7 cellular contexts compared by ENCODE assay signal in the genomic region with DNA sequence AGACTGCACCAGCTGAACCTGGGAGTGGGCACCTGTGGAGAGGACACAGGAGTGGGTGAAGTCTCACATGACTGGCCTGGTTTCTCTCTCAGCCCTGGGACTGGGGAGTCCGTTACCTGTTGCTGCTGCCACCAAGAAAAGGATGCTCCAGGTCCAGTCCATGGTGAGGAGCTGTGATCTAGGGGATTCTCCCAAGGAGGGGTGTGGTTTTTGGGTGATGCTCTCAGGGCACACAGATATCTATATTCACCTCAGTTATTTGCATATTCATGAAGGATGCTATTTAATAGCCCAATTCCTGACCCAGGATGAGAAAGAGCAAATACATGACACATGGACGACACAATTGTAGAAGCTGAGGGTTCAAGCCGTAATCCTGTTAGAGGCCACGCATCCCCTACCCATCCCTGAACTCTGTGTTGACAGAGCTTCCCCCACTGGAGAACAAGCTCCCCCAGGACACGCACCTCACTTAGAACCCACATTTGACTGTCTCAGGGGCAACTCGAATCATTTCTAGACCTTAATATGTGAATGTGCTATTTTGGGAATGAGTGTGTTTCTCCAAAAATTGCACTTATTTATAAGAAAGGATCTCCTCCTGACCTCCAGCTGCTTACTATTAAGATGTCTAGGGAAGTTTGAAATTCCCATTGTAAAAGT.
DNase-seq lines count a peak whose midpoint lies in the region; ATAC-seq and TF ChIP-seq lines count a peak whose summit lies in the region.
"Not testable (repeated sequence)": the region's sequence is repeated elsewhere in the genome, so short reads cannot be mapped to it uniquely, and the experiment has no call there.

No MANE protein-coding gene starts in this region.

- peak; percentile 26 for ATAC-seq in CD8-positive, alpha-beta T cell
- peak; percentile 22 for ATAC-seq in activated CD8-positive, alpha-beta T cell treated with anti-CD3 and anti-CD28 coated beads, Interleukin-2, amount 10 ng/mL, durations not matched to agents 7 days and 5 days
- ATAC-seq in effector memory CD8-positive, alpha-beta T cell (replicated peaks), result peak; percentile 31
- peak; percentile 73 to 75 for ATAC-seq in natural killer cell treated with Interleukin-12 subunit alpha and Interleukin-12 subunit beta and Interleukin-15 and Interleukin-18, amount 100 ng/mL, for 72 hours

- not testable (repeated sequence) for DNase-seq in CD8-positive, alpha-beta T cell; activated CD8-positive, alpha-beta T cell treated with anti-CD3 and anti-CD28 coated beads, Interleukin-2, amount 10 ng/mL, durations not matched to agents 7 days and 5 days; activated naive CD4-positive, alpha-beta T cell treated with anti-CD3 and anti-CD28 coated beads, Interleukin-2, amount 10 ng/mL, durations not matched to agents 7 days and 5 days; effector memory CD8-positive, alpha-beta T cell; natural killer cell treated with Interleukin-12 subunit alpha and Interleukin-12 subunit beta and Interleukin-15 and Interleukin-18, amount 100 ng/mL, for 72 hours (ENCODE audit: low spot score)

- H3K27ac Mint-ChIP-seq in CD8-positive, alpha-beta T cell, result peak overlapping the region; percentile 73
- H3K27ac Mint-ChIP-seq in IgD-negative memory B cell, result not testable (repeated sequence)
- peak overlapping the region; percentile 73 for H3K27ac Mint-ChIP-seq in T-helper 1 cell treated with Interleukin-12 subunit alpha and Interleukin-12 subunit beta and Interleukin-4 antibody, amounts not matched to agents 30 μg/mL and 1 μg/mL, for 36 hours
- H3K27ac Mint-ChIP-seq in activated CD8-positive, alpha-beta T cell treated with anti-CD3 and anti-CD28 coated beads, Interleukin-2, amount 10 ng/mL, durations not matched to agents 7 days and 5 days, result peak overlapping the region; percentile 83
- peak overlapping the region; percentile 40 for H3K27ac Mint-ChIP-seq in activated naive CD4-positive, alpha-beta T cell treated with anti-CD3 and anti-CD28 coated beads, Interleukin-2, amount 10 ng/mL, durations not matched to agents 7 days and 5 days
- H3K27ac Mint-ChIP-seq in effector memory CD8-positive, alpha-beta T cell, result peak overlapping the region; percentile 59 to 80
- H3K27ac Mint-ChIP-seq in natural killer cell treated with Interleukin-12 subunit alpha and Interleukin-12 subunit beta and Interleukin-15 and Interleukin-18, amount 100 ng/mL, for 72 hours, result peak overlapping the region; percentile 82 to 91

- H3K9me3 Mint-ChIP-seq in CD8-positive, alpha-beta T cell; IgD-negative memory B cell; T-helper 1 cell treated with Interleukin-12 subunit alpha and Interleukin-12 subunit beta and Interleukin-4 antibody, amounts not matched to agents 30 μg/mL and 1 μg/mL, for 36 hours; activated CD8-positive, alpha-beta T cell treated with anti-CD3 and anti-CD28 coated beads, Interleukin-2, amount 10 ng/mL, durations not matched to agents 7 days and 5 days (ENCODE audit: insufficient read depth); activated naive CD4-positive, alpha-beta T cell treated with anti-CD3 and anti-CD28 coated beads, Interleukin-2, amount 10 ng/mL, durations not matched to agents 7 days and 5 days; effector memory CD8-positive, alpha-beta T cell; natural killer cell treated with Interleukin-12 subunit alpha and Interleukin-12 subunit beta and Interleukin-15 and Interleukin-18, amount 100 ng/mL, for 72 hours: not testable (repeated sequence)

- H3K4me1 ChIP-seq in CD8-positive, alpha-beta T cell (ENCODE audit: insufficient read depth, low read length), result peaks cover 26% of the 10 kb centered on the region

- intact Hi-C loops in CD8-positive, alpha-beta T cell (cut with DNase I, micrococcal nuclease), result loop anchor here in 1 of 2 experiments (5.0 kb wide), 1 partner anchor 33 kb away; no protein-coding TSS in a partner anchor

- not testable (repeated sequence) for H3K27me3 ChIP-seq in CD8-positive, alpha-beta T cell (ENCODE audit: insufficient read depth, low read length)

- TF ChIP-seq CTCF in CD8-positive, alpha-beta T cell (IDR thresholded peaks at IDR 0.05), result not testable (repeated sequence)

- H3K4me3 ChIP-seq in CD8-positive, alpha-beta T cell (ENCODE audit: low read depth, low read length), result peak overlapping the region; percentile 4

- CTCF ChIA-PET in CD8-positive, alpha-beta T cell (lab: Charles Lee), result interaction anchor here (1.0 to 2.3 kb wide), 7 partner anchors 9 to 284 kb away, joined by 3 to 9 read pairs (median 4); no protein-coding TSS in a partner anchor
- CTCF ChIA-PET in activated CD8-positive, alpha-beta T cell treated with anti-CD3 and anti-CD28 coated beads, Interleukin-2, amount 10 ng/mL, durations not matched to agents 7 days and 5 days (lab: Charles Lee), result interaction anchor here (0.9 to 5.8 kb wide), 8 partner anchors 11 to 283 kb away, joined by 3 to 35 read pairs (median 4); no protein-coding TSS in a partner anchor
- CTCF ChIA-PET in activated naive CD4-positive, alpha-beta T cell treated with anti-CD3 and anti-CD28 coated beads, Interleukin-2, amount 10 ng/mL, durations not matched to agents 7 days and 5 days (lab: Charles Lee), result interaction anchor here (0.6 to 4.5 kb wide), 15 partner anchors 9 to 234 kb away, joined by 3 to 27 read pairs (median 4); no protein-coding TSS in a partner anchor

- peak overlapping the region; percentile 32 for H3K4me3 Mint-ChIP-seq in CD8-positive, alpha-beta T cell
- H3K4me3 Mint-ChIP-seq in IgD-negative memory B cell, result peak overlapping the region; percentile 30 to 78 (median 67)
- H3K4me3 Mint-ChIP-seq in T-helper 1 cell treated with Interleukin-12 subunit alpha and Interleukin-12 subunit beta and Interleukin-4 antibody, amounts not matched to agents 30 μg/mL and 1 μg/mL, for 36 hours, result peak overlapping the region; percentile 66
- peak overlapping the region; percentile 34 for H3K4me3 Mint-ChIP-seq in activated CD8-positive, alpha-beta T cell treated with anti-CD3 and anti-CD28 coated beads, Interleukin-2, amount 10 ng/mL, durations not matched to agents 7 days and 5 days
- H3K4me3 Mint-ChIP-seq in activated naive CD4-positive, alpha-beta T cell treated with anti-CD3 and anti-CD28 coated beads, Interleukin-2, amount 10 ng/mL, durations not matched to agents 7 days and 5 days, result peak overlapping the region; percentile 3
- H3K4me3 Mint-ChIP-seq in effector memory CD8-positive, alpha-beta T cell, result peak overlapping the region; percentile 66 to 67
- H3K4me3 Mint-ChIP-seq in natural killer cell treated with Interleukin-12 subunit alpha and Interleukin-12 subunit beta and Interleukin-15 and Interleukin-18, amount 100 ng/mL, for 72 hours, result peak overlapping the region; percentile 54

- not testable (repeated sequence) for H3K9me3 ChIP-seq in CD8-positive, alpha-beta T cell (ENCODE audit: low read length)

- H3K27me3 Mint-ChIP-seq in CD8-positive, alpha-beta T cell (ENCODE audit: low read depth); IgD-negative memory B cell: not testable (repeated sequence)
- H3K27me3 Mint-ChIP-seq in T-helper 1 cell treated with Interleukin-12 subunit alpha and Interleukin-12 subunit beta and Interleukin-4 antibody, amounts not matched to agents 30 μg/mL and 1 μg/mL, for 36 hours (ENCODE audit: low read depth), result peaks cover 69% of the 10 kb centered on the region
- H3K27me3 Mint-ChIP-seq in activated CD8-positive, alpha-beta T cell treated with anti-CD3 and anti-CD28 coated beads, Interleukin-2, amount 10 ng/mL, durations not matched to agents 7 days and 5 days (ENCODE audit: low read depth), result peaks cover 12% of the 10 kb centered on the region
- H3K27me3 Mint-ChIP-seq in activated naive CD4-positive, alpha-beta T cell treated with anti-CD3 and anti-CD28 coated beads, Interleukin-2, amount 10 ng/mL, durations not matched to agents 7 days and 5 days, result peaks cover 18% of the 10 kb centered on the region
- H3K27me3 Mint-ChIP-seq in effector memory CD8-positive, alpha-beta T cell, result peaks cover 10 to 37% of the 10 kb centered on the region in 2 donors
- H3K27me3 Mint-ChIP-seq in natural killer cell treated with Interleukin-12 subunit alpha and Interleukin-12 subunit beta and Interleukin-15 and Interleukin-18, amount 100 ng/mL, for 72 hours, result peaks cover 29 to 39% of the 10 kb centered on the region in 2 donors

- POLR2A ChIA-PET in CD8-positive, alpha-beta T cell (lab: Charles Lee); activated CD8-positive, alpha-beta T cell treated with anti-CD3 and anti-CD28 coated beads, Interleukin-2, amount 10 ng/mL, durations not matched to agents 7 days and 5 days (lab: Charles Lee): not testable (repeated sequence)

- H3K27ac ChIP-seq in CD8-positive, alpha-beta T cell (ENCODE audit: low read depth, low read length), result peak overlapping the region; percentile 40

- H3K4me1 Mint-ChIP-seq in CD8-positive, alpha-beta T cell (ENCODE audit: low read depth), result peaks cover 26% of the 10 kb centered on the region
- H3K4me1 Mint-ChIP-seq in IgD-negative memory B cell, result not testable (repeated sequence)
- H3K4me1 Mint-ChIP-seq in T-helper 1 cell treated with Interleukin-12 subunit alpha and Interleukin-12 subunit beta and Interleukin-4 antibody, amounts not matched to agents 30 μg/mL and 1 μg/mL, for 36 hours (ENCODE audit: low read depth), result peaks cover 27% of the 10 kb centered on the region
- peaks cover 42% of the 10 kb centered on the region for H3K4me1 Mint-ChIP-seq in activated CD8-positive, alpha-beta T cell treated with anti-CD3 and anti-CD28 coated beads, Interleukin-2, amount 10 ng/mL, durations not matched to agents 7 days and 5 days (ENCODE audit: low read depth)
- H3K4me1 Mint-ChIP-seq in activated naive CD4-positive, alpha-beta T cell treated with anti-CD3 and anti-CD28 coated beads, Interleukin-2, amount 10 ng/mL, durations not matched to agents 7 days and 5 days, result peaks cover 33% of the 10 kb centered on the region
- peaks cover 20 to 28% of the 10 kb centered on the region in 2 donors for H3K4me1 Mint-ChIP-seq in effector memory CD8-positive, alpha-beta T cell (ENCODE audit: low read depth in 2 of 2)
- H3K4me1 Mint-ChIP-seq in natural killer cell treated with Interleukin-12 subunit alpha and Interleukin-12 subunit beta and Interleukin-15 and Interleukin-18, amount 100 ng/mL, for 72 hours (ENCODE audit: low read depth in 2 of 2), result peaks cover 34 to 45% of the 10 kb centered on the region in 2 donors

- not testable (repeated sequence) for H3K36me3 Mint-ChIP-seq in CD8-positive, alpha-beta T cell; IgD-negative memory B cell; T-helper 1 cell treated with Interleukin-12 subunit alpha and Interleukin-12 subunit beta and Interleukin-4 antibody, amounts not matched to agents 30 μg/mL and 1 μg/mL, for 36 hours (ENCODE audit: low read depth); activated CD8-positive, alpha-beta T cell treated with anti-CD3 and anti-CD28 coated beads, Interleukin-2, amount 10 ng/mL, durations not matched to agents 7 days and 5 days (ENCODE audit: low read depth); activated naive CD4-positive, alpha-beta T cell treated with anti-CD3 and anti-CD28 coated beads, Interleukin-2, amount 10 ng/mL, durations not matched to agents 7 days and 5 days; effector memory CD8-positive, alpha-beta T cell (ENCODE audit: insufficient read depth); natural killer cell treated with Interleukin-12 subunit alpha and Interleukin-12 subunit beta and Interleukin-15 and Interleukin-18, amount 100 ng/mL, for 72 hours

- not testable (repeated sequence) for H3K36me3 ChIP-seq in CD8-positive, alpha-beta T cell (ENCODE audit: insufficient read depth, low read length)

Comparison
In these comparisons a context has a peak if more than half of its experiments do, and no peak if none do; other contexts are left out.
1. ATAC-seq: peak in every context shown above with its lines; median percentile 74 in natural killer cell treated with Interleukin-12 subunit alpha and Interleukin-12 subunit beta and Interleukin-15 and Interleukin-18, amount 100 ng/mL, for 72 hours; 31 in effector memory CD8-positive, alpha-beta T cell; 26 in CD8-positive, alpha-beta T cell; 22 in activated CD8-positive, alpha-beta T cell treated with anti-CD3 and anti-CD28 coated beads, Interleukin-2, amount 10 ng/mL, durations not matched to agents 7 days and 5 days.
2. H3K4me3 Mint-ChIP-seq: peak in every context shown above with its lines; median percentile 67 in IgD-negative memory B cell; 66 in effector memory CD8-positive, alpha-beta T cell; 66 in T-helper 1 cell treated with Interleukin-12 subunit alpha and Interleukin-12 subunit beta and Interleukin-4 antibody, amounts not matched to agents 30 μg/mL and 1 μg/mL, for 36 hours; 54 in natural killer cell treated with Interleukin-12 subunit alpha and Interleukin-12 subunit beta and Interleukin-15 and Interleukin-18, amount 100 ng/mL, for 72 hours; 34 in activated CD8-positive, alpha-beta T cell treated with anti-CD3 and anti-CD28 coated beads, Interleukin-2, amount 10 ng/mL, durations not matched to agents 7 days and 5 days; 32 in CD8-positive, alpha-beta T cell; 3 in activated naive CD4-positive, alpha-beta T cell treated with anti-CD3 and anti-CD28 coated beads, Interleukin-2, amount 10 ng/mL, durations not matched to agents 7 days and 5 days.